ENCODE assay signal across 18 cellular contexts in the genomic region with DNA sequence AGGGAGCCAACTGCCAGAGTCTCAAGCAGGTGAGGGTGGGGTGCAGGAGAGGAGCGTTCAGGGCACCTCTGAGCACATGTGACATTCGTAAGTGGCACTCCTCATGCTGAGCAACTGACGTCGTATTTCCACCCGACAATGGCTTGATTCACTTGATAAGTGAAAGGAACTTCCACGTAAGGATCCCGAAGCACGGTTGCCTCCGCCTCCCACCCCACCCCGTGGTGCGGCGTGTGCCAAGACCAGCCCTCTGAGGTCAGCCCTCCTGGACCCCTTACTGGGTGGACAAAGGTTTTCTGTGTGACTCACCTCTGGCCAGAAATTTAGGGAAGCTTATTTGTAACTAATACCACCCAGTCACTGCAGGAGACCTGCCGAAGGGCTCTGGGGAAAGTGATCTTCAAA. TPM values are rescaled to one million over a fixed set of nuclear protein-coding genes. Genes with fewer than 3 reads are reported as not detected.
DNase-seq lines count a peak whose midpoint lies in the region; ATAC-seq and TF ChIP-seq lines count a peak whose summit lies in the region.
"Had no signal": no experiment of that assay in that cellular context is flagged by ENCODE, and none has a peak within 500 bp of the region (broad histone marks: within the 10 kb centered on the region; RNA-seq: fewer than 3 reads in every experiment).

No MANE protein-coding gene starts in this region.

- H3K36me3 ChIP-seq in BLaER1 (no peaks in the 10 kb centered on the region), MM.1S (replicated peaks; ENCODE audit: insufficient read depth, low read length) (no peaks in the 10 kb centered on the region), mucosa of descending colon (ENCODE audit: low read depth) (no peaks in the 10 kb centered on the region)
- H3K36me3 ChIP-seq: right atrium auricular region had no signal

- intact Hi-C loops in mucosa of descending colon (cut with DNase I, micrococcal nuclease): no loop called here

- H3K9ac ChIP-seq in BLaER1 (no peak overlapping the region), MM.1S (ENCODE audit: low read length) (no peak overlapping the region)

- no peak overlapping the region for H3K4me3 Mint-ChIP-seq in chondrocyte (ENCODE audit: unreplicated experiment)
- H3K4me3 Mint-ChIP-seq: activated CD4-positive, alpha-beta T cell treated with anti-CD3 and anti-CD28 coated beads, Interleukin-2, amount 10 ng/mL, durations not matched to agents 24 days and 14 days; CD4-positive, alpha-beta memory T cell had no signal

- peaks cover 24% of the 10 kb centered on the region for H3F3A ChIP-seq in MM.1S (ENCODE audit: insufficient read depth, low read length)

- H3K27ac Mint-ChIP-seq in chondrocyte (ENCODE audit: unreplicated experiment): no peak overlapping the region
- H3K27ac Mint-ChIP-seq: activated CD4-positive, alpha-beta T cell treated with anti-CD3 and anti-CD28 coated beads, Interleukin-2, amount 10 ng/mL, durations not matched to agents 24 days and 14 days; CD4-positive, alpha-beta memory T cell had no signal

- no peaks in the 10 kb centered on the region for H3K9me2 ChIP-seq in MM.1S (replicated peaks; ENCODE audit: insufficient read depth, low read length)

- no peak overlapping the region for H3K4me3 ChIP-seq in BLaER1
- no peak overlapping the region for H3K4me3 ChIP-seq in MM.1S (ENCODE audit: low read length)
- H3K4me3 ChIP-seq in mucosa of descending colon: no peak overlapping the region
- H3K4me3 ChIP-seq: right atrium auricular region had no signal

- no peaks in the 10 kb centered on the region for H3K9me3 Mint-ChIP-seq in chondrocyte (ENCODE audit: low read depth)
- H3K9me3 Mint-ChIP-seq: activated CD4-positive, alpha-beta T cell treated with anti-CD3 and anti-CD28 coated beads, Interleukin-2, amount 10 ng/mL, durations not matched to agents 24 days and 14 days had no signal

- no peak overlapping the region for H3K27ac ChIP-seq in BLaER1
- peak overlapping the region; percentile 85; the same call in 1 of the 2 replicates for H3K27ac ChIP-seq in MM.1S (ENCODE audit: low read length)
- H3K27ac ChIP-seq: right atrium auricular region had no signal

- H3K27me3 Mint-ChIP-seq in chondrocyte (ENCODE audit: low read depth): no peaks in the 10 kb centered on the region

- H3K79me2 ChIP-seq in MM.1S (ENCODE audit: low read length): peaks cover 90% of the 10 kb centered on the region

- H3K4me1 Mint-ChIP-seq in chondrocyte (ENCODE audit: low read depth): peaks cover 21% of the 10 kb centered on the region
- H3K4me1 Mint-ChIP-seq: activated CD4-positive, alpha-beta T cell treated with anti-CD3 and anti-CD28 coated beads, Interleukin-2, amount 10 ng/mL, durations not matched to agents 24 days and 14 days had no signal

- H3K9me3 ChIP-seq in BLaER1: no peaks in the 10 kb centered on the region
- no peaks in the 10 kb centered on the region for H3K9me3 ChIP-seq in MM.1S (replicated peaks; ENCODE audit: insufficient read depth, low read length)
- H3K9me3 ChIP-seq in mucosa of descending colon: no peaks in the 10 kb centered on the region
- H3K9me3 ChIP-seq: right atrium auricular region had no signal

- H3K27me3 ChIP-seq in BLaER1: no peaks in the 10 kb centered on the region
- H3K27me3 ChIP-seq in MM.1S (replicated peaks; ENCODE audit: insufficient read depth, low read length): no peaks in the 10 kb centered on the region
- H3K27me3 ChIP-seq: right atrium auricular region had no signal

- H3K36me3 Mint-ChIP-seq in chondrocyte (ENCODE audit: low read depth): no peaks in the 10 kb centered on the region
- H3K36me3 Mint-ChIP-seq: CD4-positive, alpha-beta memory T cell had no signal

- no peak overlapping the region for H2AFZ ChIP-seq in MM.1S (ENCODE audit: low read length)

- H3K4me1 ChIP-seq in BLaER1: peaks cover 75% of the 10 kb centered on the region
- H3K4me1 ChIP-seq in MM.1S (ENCODE audit: low read length): peaks cover 38% of the 10 kb centered on the region
- peaks cover 19% of the 10 kb centered on the region for H3K4me1 ChIP-seq in mucosa of descending colon (ENCODE audit: low read depth)

- peak; percentile 50 for ATAC-seq in mucosa of descending colon
- ATAC-seq: left cardiac atrium had no signal

- peaks cover 100% of the 10 kb centered on the region for H4K20me1 ChIP-seq in BLaER1
- no peaks in the 10 kb centered on the region for H4K20me1 ChIP-seq in MM.1S (ENCODE audit: insufficient read depth, low read length)

- peak overlapping the region; percentile 64; the same call in 1 of the 2 replicates for H3K4me2 ChIP-seq in BLaER1
- no peak overlapping the region for H3K4me2 ChIP-seq in MM.1S (ENCODE audit: low read depth, low read length)

- TF ChIP-seq CTCF in MM.1S (IDR thresholded peaks at IDR 0.05; ENCODE audit: low read length): no peak
- no peak for TF ChIP-seq CTCF in chondrocyte (IDR thresholded peaks at IDR 0.05)
- no peak for TF ChIP-seq CTCF in mucosa of descending colon (IDR thresholded peaks at IDR 0.05)
- TF ChIP-seq CTCF in GM20000 (IDR thresholded peaks at IDR 0.05; ENCODE audit: extremely low read depth, missing control alignments): no peak

- DNase-seq in MM.1S: no peak
- peak; percentile 47 for DNase-seq in chondrocyte (ENCODE audit: low spot score)
- no peak for DNase-seq in mucosa of descending colon
- no peak for DNase-seq in activated naive CD4-positive, alpha-beta T cell (lab: John Stamatoyannopoulos, UW)
- no peak for DNase-seq in activated CD8-positive, alpha-beta memory T cell treated with anti-CD3 and anti-CD28 coated beads, Interleukin-2, amount 50 U/mL, for 48 hours
- DNase-seq in AG08396 (ENCODE audit: low spot score): no peak
- no peak for DNase-seq in GM20000 (ENCODE audit: low spot score)
- DNase-seq: ACHN; activated CD4-positive, alpha-beta T cell treated with anti-CD3 and anti-CD28 coated beads, Interleukin-2, amount 10 ng/mL, durations not matched to agents 24 days and 14 days; activated CD8-positive, alpha-beta memory T cell treated with anti-CD3 and anti-CD28 coated beads, Interleukin-2, amount 50 U/mL, for 4 hours; CD4-positive, alpha-beta memory T cell; cortex of kidney; hypothalamus; NCI-H1436 treated with DMSO at 0.1 percent for 48 hours; stimulated activated naive CD4-positive, alpha-beta T cell had no signal

RNA-seq across cellular contexts. Expression of a gene that starts 59.9 kb away (rescaled TPM):
- total RNA-seq in chondrocyte (35.5 to 46.7 TPM (median 39.0 TPM) in 3 replicates), mucosa of descending colon (100 to 1,000 TPM in 1 of 3 donors, 10 to 100 TPM in 2; 68.1 to 112 (median 88.9) TPM)
